8 cellular contexts compared by ENCODE assay signal in genomic region chr7:20331231-20331880, GRCh38. TPM values are rescaled to one million over a fixed set of nuclear protein-coding genes. Genes with fewer than 3 reads are reported as not detected.
DNase-seq lines count a peak whose midpoint lies in the region; ATAC-seq and TF ChIP-seq lines count a peak whose summit lies in the region.

No MANE protein-coding gene starts in this region.

- H3K27me3 ChIP-seq in hepatocyte (no peaks in the 10 kb centered on the region), rectal smooth muscle tissue (ENCODE audit: control insufficient read depth, insufficient read depth, low read length) (no peaks in the 10 kb centered on the region)

- H3K4me2 ChIP-seq in hepatocyte: peak overlapping the region; percentile 87

- H3K27ac ChIP-seq in hepatocyte (peak overlapping the region; percentile 98), rectal smooth muscle tissue (ENCODE audit: low read depth, low read length) (peak overlapping the region; percentile 90)

- peaks cover 53% of the 10 kb centered on the region for H3K79me2 ChIP-seq in hepatocyte

- H3K9me2 ChIP-seq in hepatocyte (replicated peaks; ENCODE audit: insufficient read depth): no peaks in the 10 kb centered on the region

- ATAC-seq in GM18499 (IDR thresholded peaks at IDR 0.05; ENCODE audit: insufficient read depth, unreplicated experiment) (peak; percentile 9), HG02840 (IDR thresholded peaks at IDR 0.05; ENCODE audit: low FRiP score, unreplicated experiment) (peak; percentile 15)

- H3K4me1 ChIP-seq in hepatocyte (ENCODE audit: insufficient read depth) (no peaks in the 10 kb centered on the region), rectal smooth muscle tissue (ENCODE audit: control insufficient read depth, insufficient read depth, low read length) (peaks cover 6% of the 10 kb centered on the region)

- peak overlapping the region; percentile 86 for H3K4me3 ChIP-seq in hepatocyte
- H3K4me3 ChIP-seq in rectal smooth muscle tissue (ENCODE audit: low read length): peak overlapping the region; percentile 95

- peak overlapping the region; percentile 66 for H3K9ac ChIP-seq in rectal smooth muscle tissue (ENCODE audit: low read length)

- no peaks in the 10 kb centered on the region for H4K20me1 ChIP-seq in hepatocyte (ENCODE audit: insufficient read depth, poor library complexity, severe bottlenecking)

- TF ChIP-seq CTCF in hepatocyte (IDR thresholded peaks at IDR 0.05; ENCODE audit: poor library complexity): no peak

- peak overlapping the region; percentile 84 for H2AFZ ChIP-seq in hepatocyte

- no peaks in the 10 kb centered on the region for H3K9me3 ChIP-seq in hepatocyte (ENCODE audit: low read depth)

- under 1% methylated on average over 58 of the region's 60 CpGs for WGBS in hepatocyte (ENCODE audit: low lambda C conversion rate, missing lambda C conversion rate)

- DNase-seq in A172 (ENCODE audit: low spot score) (peak; percentile 46), NCI-H510A treated with DMSO at 0.1 percent for 48 hours (lab: John Stamatoyannopoulos, UW) (peak; percentile 71), amygdala (lab: John Stamatoyannopoulos, UW) (peak in 55 of 56 donors; percentile 43 to 94 (median 79)), hepatocyte (ENCODE audit: low spot score) (peak; percentile 64), AML-193 (lab: John Stamatoyannopoulos, UW) (no peak)

- H3K36me3 ChIP-seq in hepatocyte (replicated peaks; ENCODE audit: insufficient read depth, low read depth) (no peaks in the 10 kb centered on the region), rectal smooth muscle tissue (ENCODE audit: control insufficient read depth, insufficient read depth, low read length) (no peaks in the 10 kb centered on the region)

RNA-seq across cellular contexts. Expression of gene ITGB8, which starts 0.7 kb away (rescaled TPM):
- total RNA-seq in A172 (2014; rRNA removed; shearing (Covaris generic)): 17.8 and 20.8 TPM in 2 replicates
- 34.2 and 37.0 TPM in 2 replicates for total RNA-seq in hepatocyte
- 6.6 and 7.2 TPM in 2 replicates for polyA plus RNA-seq in hepatocyte

Comparison
In these comparisons a context has a peak if more than half of its experiments do, and no peak if none do; other contexts are left out.
1. DNase-seq: peak in A172 (single experiment), NCI-H510A treated with DMSO at 0.1 percent for 48 hours (single experiment), amygdala (55 of 56) and hepatocyte (single experiment); none in AML-193 (0 of 2).